1 cellular context compared by ENCODE assay signal in genomic region chr1:47794530-47794929, GRCh38.
TF ChIP-seq lines count a peak whose summit lies in the region.

No MANE protein-coding gene starts in this region.

TF ChIP-seq in K562, 482 proteins besides CTCF, POLR2A, EP300 and RAD21 (continued from another document):
- TF ChIP-seq PKNOX1 (IDR thresholded peaks at IDR 0.05) (peak; percentile 86), MAFG (tag; conservative IDR thresholded peaks at IDR 0.05) (no peak), CREM (IDR thresholded peaks at IDR 0.05; ENCODE audit: low read depth) (no peak), HDGF (IDR thresholded peaks at IDR 0.05) (no peak), ZNF165 (CRISPR knock-in tag; IDR thresholded peaks at IDR 0.05; ENCODE audit: borderline replicate concordance) (no peak), MEIS2 (IDR thresholded peaks at IDR 0.05; ENCODE audit: partially characterized antibody) (peak; percentile 33), ZC3H11A (IDR thresholded peaks at IDR 0.05; ENCODE audit: low read depth, low read length) (no peak), SRSF7 (optimal IDR thresholded peaks at IDR 0.05; ENCODE audit: low read depth, low read length) (no peak)
- TF ChIP-seq, protein P1, sequence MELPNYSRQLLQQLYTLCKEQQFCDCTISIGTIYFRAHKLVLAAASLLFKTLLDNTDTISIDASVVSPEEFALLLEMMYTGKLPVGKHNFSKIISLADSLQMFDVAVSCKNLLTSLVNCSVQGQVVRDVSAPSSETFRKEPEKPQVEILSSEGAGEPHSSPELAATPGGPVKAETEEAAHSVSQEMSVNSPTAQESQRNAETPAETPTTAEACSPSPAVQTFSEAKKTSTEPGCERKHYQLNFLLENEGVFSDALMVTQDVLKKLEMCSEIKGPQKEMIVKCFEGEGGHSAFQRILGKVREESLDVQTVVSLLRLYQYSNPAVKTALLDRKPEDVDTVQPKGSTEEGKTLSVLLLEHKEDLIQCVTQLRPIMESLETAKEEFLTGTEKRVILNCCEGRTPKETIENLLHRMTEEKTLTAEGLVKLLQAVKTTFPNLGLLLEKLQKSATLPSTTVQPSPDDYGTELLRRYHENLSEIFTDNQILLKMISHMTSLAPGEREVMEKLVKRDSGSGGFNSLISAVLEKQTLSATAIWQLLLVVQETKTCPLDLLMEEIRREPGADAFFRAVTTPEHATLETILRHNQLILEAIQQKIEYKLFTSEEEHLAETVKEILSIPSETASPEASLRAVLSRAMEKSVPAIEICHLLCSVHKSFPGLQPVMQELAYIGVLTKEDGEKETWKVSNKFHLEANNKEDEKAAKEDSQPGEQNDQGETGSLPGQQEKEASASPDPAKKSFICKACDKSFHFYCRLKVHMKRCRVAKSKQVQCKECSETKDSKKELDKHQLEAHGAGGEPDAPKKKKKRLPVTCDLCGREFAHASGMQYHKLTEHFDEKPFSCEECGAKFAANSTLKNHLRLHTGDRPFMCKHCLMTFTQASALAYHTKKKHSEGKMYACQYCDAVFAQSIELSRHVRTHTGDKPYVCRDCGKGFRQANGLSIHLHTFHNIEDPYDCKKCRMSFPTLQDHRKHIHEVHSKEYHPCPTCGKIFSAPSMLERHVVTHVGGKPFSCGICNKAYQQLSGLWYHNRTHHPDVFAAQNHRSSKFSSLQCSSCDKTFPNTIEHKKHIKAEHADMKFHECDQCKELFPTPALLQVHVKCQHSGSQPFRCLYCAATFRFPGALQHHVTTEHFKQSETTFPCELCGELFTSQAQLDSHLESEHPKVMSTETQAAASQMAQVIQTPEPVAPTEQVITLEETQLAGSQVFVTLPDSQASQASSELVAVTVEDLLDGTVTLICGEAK (IDR thresholded peaks at IDR 0.05), result peak; percentile 90
- TF ChIP-seq, protein P1 (CRISPR knock-in tag; IDR thresholded peaks at IDR 0.05), result peak; percentile 58; the same call in 1 of the 2 replicates
